In the genomic region with DNA sequence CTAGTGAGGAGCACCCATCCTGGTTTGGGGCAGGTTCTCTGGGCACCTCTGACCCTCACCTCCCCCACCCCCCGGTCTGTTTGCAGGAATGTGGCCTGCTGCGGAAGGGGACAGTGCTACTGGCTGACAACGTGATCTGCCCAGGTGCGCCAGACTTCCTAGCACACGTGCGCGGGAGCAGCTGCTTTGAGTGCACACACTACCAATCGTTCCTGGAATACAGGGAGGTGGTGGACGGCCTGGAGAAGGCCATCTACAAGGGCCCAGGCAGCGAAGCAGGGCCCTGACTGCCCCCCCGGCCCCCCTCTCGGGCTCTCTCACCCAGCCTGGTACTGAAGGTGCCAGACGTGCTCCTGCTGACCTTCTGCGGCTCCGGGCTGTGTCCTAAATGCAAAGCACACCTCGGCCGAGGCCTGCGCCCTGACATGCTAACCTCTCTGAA, we compare ENCODE assay signal across 25 cellular contexts. TPM values are rescaled to one million over a fixed set of nuclear protein-coding genes. Genes with fewer than 3 reads are reported as not detected.
DNase-seq lines count a peak whose midpoint lies in the region; ATAC-seq and TF ChIP-seq lines count a peak whose summit lies in the region.
"Had no signal": no experiment of that assay in that cellular context is flagged by ENCODE, and none has a peak within 500 bp of the region (broad histone marks: within the 10 kb centered on the region; RNA-seq: fewer than 3 reads in every experiment).

No MANE protein-coding gene starts in this region.

- H3K27me3 Mint-ChIP-seq in endothelial cell (ENCODE audit: unreplicated experiment) = peaks cover 18% of the 10 kb centered on the region
- H3K27me3 Mint-ChIP-seq: CD4-positive, alpha-beta memory T cell; IgD-negative memory B cell had no signal

- H3K23ac ChIP-seq in IMR-90 (ENCODE audit: low read depth, low read length) = no peak overlapping the region

- CTCF ChIA-PET in IMR-90 (lab: Yijun Ruan, JAX) = interaction anchor here (1.2 kb wide), 1 partner anchor 45 kb away, joined by 7 read pairs; no protein-coding TSS in a partner anchor

- dilution Hi-C loops in IMR-90 (cut with HindIII; ENCODE audit: low sequenced_read_pairs, unreplicated experiment) = no loop called here

- H3K9me3 ChIP-seq in IMR-90 (ENCODE audit: control insufficient read depth, insufficient read depth, low read length) (no peaks in the 10 kb centered on the region), right lobe of liver (no peaks in the 10 kb centered on the region), stomach (no peaks in the 10 kb centered on the region), heart right ventricle (no peaks in the 10 kb centered on the region)

- TF ChIP-seq CTCF in IMR-90 (conservative IDR thresholded peaks at IDR 0.05; ENCODE audit: low read depth, low read length) (no peak), endothelial cell (IDR thresholded peaks at IDR 0.05; ENCODE audit: unreplicated experiment) (no peak), right lobe of liver (IDR thresholded peaks at IDR 0.05) (no peak), stomach (IDR thresholded peaks at IDR 0.05) (no peak), heart right ventricle (IDR thresholded peaks at IDR 0.05) (no peak)

- in situ Hi-C loops in IMR-90 (cut with MboI; ENCODE audit: low sequenced_read_pairs) = no loop called here

- H3K27ac ChIP-seq in IMR-90 (ENCODE audit: insufficient read depth, low read length) (no peak overlapping the region), right lobe of liver (peak overlapping the region in 2 of 3 donors; percentile 94 to 96), stomach (peak overlapping the region; percentile 41 to 67 (median 52)), heart right ventricle (no peak overlapping the region)
- H3K27ac ChIP-seq: PC-9 had no signal

- peaks cover 5% of the 10 kb centered on the region for H3K4me1 Mint-ChIP-seq in endothelial cell (ENCODE audit: unreplicated experiment)
- H3K4me1 Mint-ChIP-seq: IgD-negative memory B cell had no signal

- H3K18ac ChIP-seq in IMR-90 (ENCODE audit: low read depth, low read length) = no peak overlapping the region

- H3K14ac ChIP-seq in IMR-90 (replicated peaks; ENCODE audit: low read depth, low read length) = no peak overlapping the region

- BruUV-seq in IMR-90 (replicated peaks; lab: Mats Ljungman, UMichigan) = no TSS peak

- TF ChIP-seq RAD21 in IMR-90 (IDR thresholded peaks at IDR 0.05; ENCODE audit: low read length) = no peak

- no peaks in the 10 kb centered on the region for H3K9me1 ChIP-seq in IMR-90 (ENCODE audit: insufficient read depth, low read length)

- H2BK120ac ChIP-seq in IMR-90 (ENCODE audit: low read depth, low read length) = no peak overlapping the region

- H2AK5ac ChIP-seq in IMR-90 (ENCODE audit: low read depth, low read length) = no peak overlapping the region

- H3K4me1 ChIP-seq in IMR-90 (ENCODE audit: control insufficient read depth, insufficient read depth, low read length) = peaks cover 1% of the 10 kb centered on the region; the same call in 1 of the 2 replicates
- peaks cover 0 to 57% (median 24%) of the 10 kb centered on the region in 4 donors for H3K4me1 ChIP-seq in right lobe of liver
- H3K4me1 ChIP-seq in stomach = peaks cover 17 to 68% (median 41%) of the 10 kb centered on the region in 4 donors
- peaks cover 0 to 14% (median 6%) of the 10 kb centered on the region in 9 donors for H3K4me1 ChIP-seq in heart right ventricle

- H3K79me1 ChIP-seq in IMR-90 (ENCODE audit: low read depth in 1 of 2, low read length in 2 of 2) = peaks cover 1 to 8% of the 10 kb centered on the region in 2 experiments; a peak in 1 of 4 replicates

- no peak overlapping the region for H2AK9ac ChIP-seq in IMR-90 (replicated peaks; ENCODE audit: low read depth, low read length, poor library complexity)

- peak overlapping the region; percentile 35 for H2AFZ ChIP-seq in IMR-90 (replicated peaks; ENCODE audit: low read length, poor library complexity)
- H2AFZ ChIP-seq: PC-9 had no signal

- H3K4ac ChIP-seq in IMR-90 (ENCODE audit: low read depth, low read length) = no peak overlapping the region

- peak overlapping the region; percentile 56 for H3K4me3 Mint-ChIP-seq in endothelial cell (ENCODE audit: unreplicated experiment)
- H3K4me3 Mint-ChIP-seq: CD4-positive, alpha-beta memory T cell; IgD-negative memory B cell had no signal

- no peak overlapping the region for H3K4me2 ChIP-seq in IMR-90 (ENCODE audit: low read depth, low read length)
- H3K4me2 ChIP-seq: PC-9 had no signal

- no peak for ATAC-seq in IMR-90 (ENCODE audit: low read depth)
- peak; percentile 2 to 51 (median 13) for ATAC-seq in right lobe of liver
- no peak for ATAC-seq in heart right ventricle
- ATAC-seq: GM12878 had no signal

- H3K36me3 Mint-ChIP-seq in endothelial cell (ENCODE audit: low read depth, unreplicated experiment) = peaks cover 12% of the 10 kb centered on the region

- H3K4me3 ChIP-seq in IMR-90 (ENCODE audit: insufficient read depth, low read depth, low read length) = no peak overlapping the region
- H3K4me3 ChIP-seq in right lobe of liver = no peak overlapping the region
- H3K4me3 ChIP-seq in stomach = no peak overlapping the region
- H3K4me3 ChIP-seq in heart right ventricle = no peak overlapping the region
- H3K4me3 ChIP-seq: GM12878, PC-9 had no signal

- H4K5ac ChIP-seq in IMR-90 (ENCODE audit: low read depth, low read length) = no peak overlapping the region

- H3K36me3 ChIP-seq in IMR-90 (ENCODE audit: control insufficient read depth, insufficient read depth, low read length) = peaks cover 72% of the 10 kb centered on the region
- peaks cover 0 to 26% (median 4%) of the 10 kb centered on the region in 4 donors for H3K36me3 ChIP-seq in right lobe of liver
- peaks cover 15 to 95% (median 76%) of the 10 kb centered on the region in 4 donors for H3K36me3 ChIP-seq in stomach
- peaks cover 0 to 98% (median 45%) of the 10 kb centered on the region in 9 donors for H3K36me3 ChIP-seq in heart right ventricle

- no peak overlapping the region for H3K56ac ChIP-seq in IMR-90 (ENCODE audit: extremely low read depth, insufficient read depth, low read length)

- H4K91ac ChIP-seq in IMR-90 (ENCODE audit: insufficient read depth, low read depth, low read length) = no peak overlapping the region

- H3K9ac ChIP-seq in IMR-90 (ENCODE audit: low read depth, low read length) = no peak overlapping the region

- TF ChIP-seq EP300 in stomach (IDR thresholded peaks at IDR 0.05) = no peak

- H4K8ac ChIP-seq in IMR-90 (ENCODE audit: low read depth in 2 of 2, low read length in 2 of 2) = no peak overlapping the region

- H2BK20ac ChIP-seq in IMR-90 (ENCODE audit: low read depth, low read length) = no peak overlapping the region

- no peaks in the 10 kb centered on the region for H3K9me3 Mint-ChIP-seq in endothelial cell (ENCODE audit: unreplicated experiment)
- H3K9me3 Mint-ChIP-seq: CD4-positive, alpha-beta memory T cell; IgD-negative memory B cell had no signal

- POLR2A ChIA-PET in IMR-90 (lab: Charles Lee; ENCODE audit: unreplicated experiment) = no interaction called here

- H2BK15ac ChIP-seq in IMR-90 (ENCODE audit: low read depth, low read length) = no peak overlapping the region

- no peaks in the 10 kb centered on the region for H3K27me3 ChIP-seq in IMR-90 (ENCODE audit: control insufficient read depth, insufficient read depth, low read length)
- H3K27me3 ChIP-seq in right lobe of liver = no peaks in the 10 kb centered on the region
- H3K27me3 ChIP-seq in stomach = no peaks in the 10 kb centered on the region
- H3K27me3 ChIP-seq in heart right ventricle = no peaks in the 10 kb centered on the region

- intact Hi-C loops in IMR-90 (cut with micrococcal nuclease) (no loop called here), right lobe of liver (cut with DNase I) (loop anchor here in 1 of 2 donors (10.0 kb wide), 1 partner anchor 126 kb away; no protein-coding TSS in a partner anchor), stomach (cut with DNase I; ENCODE audit: low total_unique reads) (no loop called here), heart right ventricle (cut with DNase I) (loop anchor here in 3 of 10 donors (10.0 kb wide), 3 partner anchors 146 to 166 kb away; a partner anchor contains a TSS)

- WGBS in IMR-90 (ENCODE audit: extremely low coverage in 2 of 2, insufficient read length in 1 of 2), 2 experiments = 88% methylated on average over 10 of the region's 18 CpGs; no CpG with 5 or more reads in 1 of the 2 experiments
- WGBS in right lobe of liver (ENCODE audit: insufficient coverage, low coverage, low lambda C conversion rate, missing lambda C conversion rate) = 21% methylated on average over 10 of the region's 18 CpGs
- 31 to 71% (median 49%) methylated on average over 8 to 18 of the region's 18 CpGs for WGBS in stomach, 5 donors
- WGBS in heart right ventricle, 2 donors = 85 to 87% methylated on average over 18 of the region's 18 CpGs

- H3K27ac Mint-ChIP-seq in endothelial cell (ENCODE audit: unreplicated experiment) = no peak overlapping the region
- H3K27ac Mint-ChIP-seq: IgD-negative memory B cell had no signal

- H2BK5ac ChIP-seq in IMR-90 (ENCODE audit: low read depth, low read length, poor library complexity, severe bottlenecking) = no peak overlapping the region

- DNase-seq in IMR-90 (no peak), endothelial cell (ENCODE audit: low spot score) (no peak), right lobe of liver (peak; percentile 65 to 79 (median 79)), stomach (peak; percentile 49), NCI-H1694 treated with DMSO at 0.1 percent for 48 hours (lab: John Stamatoyannopoulos, UW) (no peak), retina (no peak), heart right ventricle (no peak)
- DNase-seq: C1 segment of cervical spinal cord; CD4-positive, alpha-beta memory T cell; COR-L47; DMS53; GOT3; HCEC 1CT; NCI-H1092 treated with DMSO at 0.1 percent for 48 hours; NCI-H1436; NCI-H187 treated with DMSO at 0.1 percent for 48 hours; NCI-H2107; NCI-H446; NCI-H526; NCI-H82; NK-92 treated with Interleukin-12 subunit alpha and Interleukin-12 subunit beta, amount 100 ng/mL, for 24 hours; PC-9; SHP77 had no signal

- TF ChIP-seq POLR2A in IMR-90 (IDR thresholded peaks at IDR 0.05; ENCODE audit: low read depth, low read length) (no peak), right lobe of liver (IDR thresholded peaks at IDR 0.05) (peak; percentile 43), stomach (IDR thresholded peaks at IDR 0.05) (no peak)

- peaks cover 26% of the 10 kb centered on the region for H4K20me1 ChIP-seq in IMR-90 (ENCODE audit: insufficient read depth, low read length)

RNA-seq across cellular contexts. Expression of a gene that starts 26.9 kb away (rescaled TPM):
- total RNA-seq in IMR-90 (2012; rRNA removed) (14.7 and 15.6 TPM in 2 replicates), endothelial cell (ENCODE audit: unreplicated experiment) (23.0 TPM), right lobe of liver (10 to 100 TPM; 35.9 to 47.8 (median 44.3) TPM), stomach (10 to 100 TPM in 4 of 5 donors, 1 to 10 TPM in 1; 6.4 to 59.4 (median 25.3) TPM), heart right ventricle (10 to 100 TPM; 28.5 to 59.9 (median 35.0) TPM)
- polyA plus RNA-seq in IMR-90 (2012; rRNA removed) (25.7 and 28.4 TPM in 2 replicates), stomach (10 to 100 TPM; 35.1 to 69.5 (median 57.7) TPM), heart right ventricle (100 to 1,000 TPM in 1 of 2 donors, 10 to 100 TPM in 1; 25.8 to 103 TPM)
- 29.7 and 38.9 TPM in 2 replicates for polyA plus RNA-seq in IMR-90 (2012; cell fraction: cytosol; rRNA removed)
- polyA plus RNA-seq in IMR-90 (2012; cell fraction: nucleus; rRNA removed; ENCODE audit: low replicate concordance) = 47.3 and 92.8 TPM in 2 replicates

RNA-seq across cellular contexts. Expression of a gene that starts 26.9 kb away (rescaled TPM):
- total RNA-seq in IMR-90 (2012; rRNA removed) (175 and 202 TPM in 2 replicates), endothelial cell (ENCODE audit: unreplicated experiment) (49.0 TPM), right lobe of liver (100 to 1,000 TPM; 144 to 270 (median 200) TPM), stomach (100 to 1,000 TPM in 2 of 5 donors, 10 to 100 TPM in 3; 25.1 to 137 (median 87.9) TPM), heart right ventricle (100 to 1,000 TPM in 5 of 10 donors, 10 to 100 TPM in 5; 72.5 to 128 (median 101) TPM)
- polyA plus RNA-seq in IMR-90 (2012; rRNA removed) (296 and 347 TPM in 2 replicates), stomach (100 to 1,000 TPM; 103 to 174 (median 103) TPM), heart right ventricle (100 to 1,000 TPM in 1 of 2 donors, 10 to 100 TPM in 1; 42.9 to 273 TPM)
- polyA plus RNA-seq in IMR-90 (2012; cell fraction: cytosol; rRNA removed) = 473 and 691 TPM in 2 replicates
- polyA plus RNA-seq in IMR-90 (2012; cell fraction: nucleus; rRNA removed; ENCODE audit: low replicate concordance) = 159 and 329 TPM in 2 replicates

RNA-seq across cellular contexts. Expression of a gene that starts 48.2 kb away (rescaled TPM):
- total RNA-seq in IMR-90 (2012; rRNA removed) (8.6 and 12.2 TPM in 2 replicates), endothelial cell (ENCODE audit: unreplicated experiment) (67.3 TPM), right lobe of liver (10 to 100 TPM; 11.5 to 40.9 (median 20.7) TPM), stomach (10 to 100 TPM; 11.2 to 51.3 (median 27.8) TPM), heart right ventricle (10 to 100 TPM; 22.2 to 53.5 (median 32.1) TPM)
- polyA plus RNA-seq in IMR-90 (2012; rRNA removed) (14.1 and 18.1 TPM in 2 replicates), stomach (10 to 100 TPM in 2 of 3 donors, 1 to 10 TPM in 1; 3.5 to 15.4 (median 10.2) TPM), heart right ventricle (10 to 100 TPM; 26.8 to 58.9 TPM)
- 8.9 and 14.7 TPM in 2 replicates for polyA plus RNA-seq in IMR-90 (2012; cell fraction: cytosol; rRNA removed)
- polyA plus RNA-seq in IMR-90 (2012; cell fraction: nucleus; rRNA removed; ENCODE audit: low replicate concordance) = 46.1 and 149 TPM in 2 replicates

RNA-seq across cellular contexts. Expression of a gene that starts 52.4 kb away (rescaled TPM):
- total RNA-seq in IMR-90 (2012; rRNA removed) (60.5 and 75.1 TPM in 2 replicates), endothelial cell (ENCODE audit: unreplicated experiment) (15.3 TPM), right lobe of liver (10 to 100 TPM; 11.0 to 27.0 (median 15.5) TPM), stomach (10 to 100 TPM; 18.1 to 38.8 (median 27.2) TPM), heart right ventricle (100 to 1,000 TPM in 3 of 10 donors, 10 to 100 TPM in 7; 51.6 to 139 (median 94.2) TPM)
- polyA plus RNA-seq in IMR-90 (2012; rRNA removed) (43.2 and 45.1 TPM in 2 replicates), stomach (10 to 100 TPM; 13.8 to 37.7 (median 26.0) TPM), heart right ventricle (10 to 100 TPM; 34.1 to 65.8 TPM)
- polyA plus RNA-seq in IMR-90 (2012; cell fraction: cytosol; rRNA removed) = 33.0 and 52.8 TPM in 2 replicates
- 45.9 and 91.8 TPM in 2 replicates for polyA plus RNA-seq in IMR-90 (2012; cell fraction: nucleus; rRNA removed; ENCODE audit: low replicate concordance)

Comparison
In these comparisons a context has a peak if more than half of its experiments do, and no peak if none do; other contexts are left out.
1. ATAC-seq: peak in right lobe of liver (4 of 4); none in IMR-90 (single experiment) and heart right ventricle (0 of 8).
2. DNase-seq: peak in right lobe of liver (3 of 3) and stomach (single experiment); none in IMR-90 (single experiment), endothelial cell (single experiment), NCI-H1694 treated with DMSO at 0.1 percent for 48 hours (single experiment), retina (single experiment) and heart right ventricle (0 of 2).
3. H3K27ac ChIP-seq: peak in right lobe of liver (2 of 3) and stomach (5 of 5); none in IMR-90 (single experiment) and heart right ventricle (0 of 10).